Comparison of ENCODE assay signal across 1 cellular context in genomic region chr2:60480089-60480773, GRCh38.
TF ChIP-seq lines count a peak whose summit lies in the region.

No MANE protein-coding gene starts in this region.

TF ChIP-seq in HepG2, 621 proteins besides CTCF, POLR2A, EP300 and RAD21 (continued from another document):
- TF ChIP-seq ZNF318 (CRISPR knock-in tag; IDR thresholded peaks at IDR 0.05) (no peak), ATF4 (CRISPR knock-in tag; IDR thresholded peaks at IDR 0.05) (peak in 1 of 2 experiments; percentile 69; a peak in 1 of 4 replicates), RARG (CRISPR knock-in tag; IDR thresholded peaks at IDR 0.05; ENCODE audit: low read depth) (no peak), NFKBIZ (CRISPR knock-in tag; IDR thresholded peaks at IDR 0.05) (peak; percentile 82), ZNF747 (CRISPR knock-in tag; IDR thresholded peaks at IDR 0.05; ENCODE audit: borderline replicate concordance) (0 out of 2 replicates have a peak, but pooled peaks have one; percentile 39), ZNF335 (CRISPR knock-in tag; IDR thresholded peaks at IDR 0.05) (no peak), HOXA5 (CRISPR knock-in tag; IDR thresholded peaks at IDR 0.05) (peak; percentile 94), RBAK (CRISPR knock-in tag; IDR thresholded peaks at IDR 0.05) (no peak), FOXP1 (IDR thresholded peaks at IDR 0.05) (no peak), FOXP1 (CRISPR knock-in tag; IDR thresholded peaks at IDR 0.05) (peak; percentile 85), THAP9 (CRISPR knock-in tag; IDR thresholded peaks at IDR 0.05; ENCODE audit: borderline replicate concordance) (no peak), FOXO1 (CRISPR knock-in tag; IDR thresholded peaks at IDR 0.05) (peak; percentile 73), ZNF557 (CRISPR knock-in tag; IDR thresholded peaks at IDR 0.05) (0 out of 2 replicates have a peak, but pooled peaks have one; percentile 74), HOXA7 (CRISPR knock-in tag; IDR thresholded peaks at IDR 0.05) (no peak), SNAPC4 (CRISPR knock-in tag; IDR thresholded peaks at IDR 0.05) (peak; percentile 31; the same call in 1 of the 2 replicates), ZNF317 (CRISPR knock-in tag; IDR thresholded peaks at IDR 0.05) (peak; percentile 51; the same call in 1 of the 2 replicates), TGIF2 (CRISPR knock-in tag; IDR thresholded peaks at IDR 0.05) (no peak), FOXJ3 (CRISPR knock-in tag; IDR thresholded peaks at IDR 0.05; ENCODE audit: borderline replicate concordance) (peak; percentile 96), PITX1 (CRISPR knock-in tag; IDR thresholded peaks at IDR 0.05) (peak; percentile 86), SOX6 (IDR thresholded peaks at IDR 0.05) (no peak), SOX6 (CRISPR knock-in tag; IDR thresholded peaks at IDR 0.05) (peak; percentile 87), ZNF614 (CRISPR knock-in tag; IDR thresholded peaks at IDR 0.05; ENCODE audit: borderline replicate concordance) (peak; percentile 86), ZNF180 (CRISPR knock-in tag; IDR thresholded peaks at IDR 0.05; ENCODE audit: borderline replicate concordance, low read depth) (no peak), TBX3 (IDR thresholded peaks at IDR 0.05; ENCODE audit: borderline replicate concordance) (no peak), PBX2 (CRISPR knock-in tag; IDR thresholded peaks at IDR 0.05) (no peak), MIER2 (CRISPR knock-in tag; IDR thresholded peaks at IDR 0.05) (0 out of 2 replicates have a peak, but pooled peaks have one; percentile 53), REPIN1 (CRISPR knock-in tag; IDR thresholded peaks at IDR 0.05; ENCODE audit: borderline replicate concordance, low read depth) (peak; percentile 49; the same call in 1 of the 2 replicates), HMG20B (CRISPR knock-in tag; conservative IDR thresholded peaks at IDR 0.05) (peak; percentile 61; the same call in 1 of the 2 replicates), CEBPB (IDR thresholded peaks at IDR 0.05; ENCODE audit: borderline replicate concordance, low read depth, low read length) (peak; percentile 16; the same call in 1 of the 2 replicates), ETV5 (CRISPR knock-in tag; IDR thresholded peaks at IDR 0.05; ENCODE audit: borderline replicate concordance) (peak; percentile 58; the same call in 1 of the 2 replicates), ZMAT3 (CRISPR knock-in tag; conservative IDR thresholded peaks at IDR 0.05) (no peak), HNF4A (CRISPR knock-in tag; IDR thresholded peaks at IDR 0.05) (peak; percentile 80), THAP11 (CRISPR knock-in tag; IDR thresholded peaks at IDR 0.05) (peak; percentile 65), MAF1 (CRISPR knock-in tag; IDR thresholded peaks at IDR 0.05; ENCODE audit: borderline replicate concordance) (no peak), ZBTB3 (CRISPR knock-in tag; IDR thresholded peaks at IDR 0.05; ENCODE audit: borderline replicate concordance, low read depth) (no peak), NR1H2 (CRISPR knock-in tag; IDR thresholded peaks at IDR 0.05; ENCODE audit: borderline replicate concordance, low read depth) (no peak), POGZ (CRISPR knock-in tag; IDR thresholded peaks at IDR 0.05) (peak; percentile 63; the same call in 1 of the 2 replicates), RXRB (CRISPR knock-in tag; IDR thresholded peaks at IDR 0.05; ENCODE audit: borderline replicate concordance) (peak; percentile 87), ZNF556 (CRISPR knock-in tag; IDR thresholded peaks at IDR 0.05; ENCODE audit: borderline replicate concordance) (peak; percentile 53; the same call in 1 of the 2 replicates), FUBP1 (CRISPR knock-in tag; IDR thresholded peaks at IDR 0.05; ENCODE audit: borderline replicate concordance) (no peak), NFIB (CRISPR knock-in tag; IDR thresholded peaks at IDR 0.05; ENCODE audit: borderline replicate concordance) (no peak), ZFP62 (CRISPR knock-in tag; IDR thresholded peaks at IDR 0.05) (no peak), SOX13 (IDR thresholded peaks at IDR 0.05) (peak; percentile 24; the same call in 1 of the 2 replicates), SOX13 (CRISPR knock-in tag; conservative IDR thresholded peaks at IDR 0.05 in 1 of 2, IDR thresholded peaks at IDR 0.05 in 1 of 2) (peak in 1 of 2 experiments; percentile 92; a peak in 2 of 4 replicates)
